In genomic region chr3:109331692-109332091, GRCh38 we compare ENCODE assay signal across 28 cellular contexts. TPM values are rescaled to one million over a fixed set of nuclear protein-coding genes. Genes with fewer than 3 reads are reported as not detected.
"Had no signal": no experiment of that assay in that cellular context is flagged by ENCODE, and none has a peak within 500 bp of the region (broad histone marks: within the 10 kb centered on the region; RNA-seq: fewer than 3 reads in every experiment).

No MANE protein-coding gene starts in this region.

- FAIRE-seq: frontal cortex, keratinocyte, TTC549 had no signal

- H3K9me3 ChIP-seq: adrenal gland, ascending aorta, esophagus muscularis mucosa, lower lobe of right lung, sigmoid colon, thoracic aorta had no signal

- DNase-seq: activated CD4-positive, alpha-beta T cell treated with anti-CD3 and anti-CD28 coated beads, Interleukin-2, amount 50 U/mL, for 4 hours; activated CD8-positive, alpha-beta memory T cell treated with anti-CD3 and anti-CD28 coated beads for 24 hours; activated CD8-positive, alpha-beta memory T cell treated with anti-CD3 and anti-CD28 coated beads, Interleukin-2, amount 50 U/mL, for 4 hours; activated naive CD4-positive, alpha-beta T cell; activated T-cell treated with anti-CD3 and anti-CD28 coated beads, Interleukin-2, amount 50 U/mL, for 24 hours; adrenal gland; brain microvascular endothelial cell; caudate nucleus; dermis blood vessel endothelial cell; effector CD8-positive, alpha-beta T cell; glutamatergic neuron; hippocampal formation; left colon; lower lobe of right lung; naive thymus-derived CD4-positive, alpha-beta T cell; sigmoid colon; stimulated activated CD4-positive, alpha-beta T cell treated with anti-CD3 and anti-CD28 coated beads, Interleukin-4, amount 100 ng/mL, for 24 hours; stimulated activated naive CD4-positive, alpha-beta T cell treated with Interleukin-2 at 50 U/mL for 16 hours had no signal

- H3K4me3 ChIP-seq: adrenal gland, ascending aorta, esophagus muscularis mucosa, lower lobe of right lung, sigmoid colon, thoracic aorta had no signal

- H3K27ac ChIP-seq: adrenal gland, ascending aorta, brain microvascular endothelial cell, esophagus muscularis mucosa, lower lobe of right lung, sigmoid colon, thoracic aorta had no signal

- ATAC-seq: activated T-helper 17 cell treated with anti-CD3 and anti-CD28 coated beads, Interleukin-2, amount 50 U/mL, for 72 hours; left colon; lower lobe of right lung; naive thymus-derived CD4-positive, alpha-beta T cell had no signal

- H3K4me1 ChIP-seq: ascending aorta, lower lobe of right lung, sigmoid colon had no signal

- H3K27me3 ChIP-seq: adrenal gland, ascending aorta, brain microvascular endothelial cell, sigmoid colon had no signal

- H3K36me3 ChIP-seq: adrenal gland, ascending aorta, brain microvascular endothelial cell, esophagus muscularis mucosa, lower lobe of right lung, sigmoid colon, thoracic aorta had no signal

RNA-seq across cellular contexts. Expression of gene DPPA4, which starts 5.7 kb away (rescaled TPM):
- total RNA-seq: activated T-helper 17 cell treated with anti-CD3 and anti-CD28 coated beads, Interleukin-2, amount 50 U/mL, for 72 hours; ascending aorta; dermis blood vessel endothelial cell; esophagus muscularis mucosa; left colon; lower lobe of right lung; osteoblast; posterior vena cava; renal cortical epithelial cell; thoracic aorta had no signal
- polyA plus RNA-seq: keratinocyte had no signal

RNA-seq across cellular contexts. Expression of gene DPPA2, which starts 15.4 kb away (rescaled TPM):
- total RNA-seq: activated T-helper 17 cell treated with anti-CD3 and anti-CD28 coated beads, Interleukin-2, amount 50 U/mL, for 72 hours; adrenal gland; ascending aorta; dermis blood vessel endothelial cell; esophagus muscularis mucosa; frontal cortex; left colon; lower lobe of right lung; naive thymus-derived CD4-positive, alpha-beta T cell; osteoblast; posterior vena cava; sigmoid colon; thoracic aorta had no signal
- polyA plus RNA-seq: adrenal gland; keratinocyte; naive thymus-derived CD4-positive, alpha-beta T cell; sigmoid colon had no signal
